ENCODE assay signal across 24 cellular contexts in the genomic region with DNA sequence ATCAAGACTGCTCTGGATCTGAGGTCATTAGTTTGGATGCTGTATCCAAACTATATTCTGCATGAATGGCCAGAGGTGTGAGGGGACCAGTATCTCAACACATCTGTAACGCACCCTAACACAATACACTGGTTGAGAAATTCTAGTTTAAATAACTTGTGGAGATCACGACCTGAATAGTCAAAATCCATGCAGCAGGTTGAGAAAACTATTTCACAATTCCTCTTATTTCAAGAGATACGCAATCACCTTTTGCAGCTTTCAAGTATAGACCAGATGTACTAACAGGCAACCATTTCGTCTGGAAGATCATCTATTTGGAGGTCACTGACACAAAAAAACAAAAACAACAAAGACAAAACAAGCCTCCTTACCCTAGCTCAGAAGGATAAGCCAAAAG.
"Had no signal": no experiment of that assay in that cellular context is flagged by ENCODE, and none has a peak within 500 bp of the region (broad histone marks: within the 10 kb centered on the region; RNA-seq: fewer than 3 reads in every experiment).

No MANE protein-coding gene starts in this region.

- H3K36me3 ChIP-seq: breast epithelium, ovary, prostate gland had no signal

- H3K27me3 ChIP-seq: breast epithelium, ovary, suprapubic skin, tibial artery had no signal

- H3K27ac ChIP-seq: breast epithelium, ovary, prostate gland, suprapubic skin, tibial artery, WERI-Rb-1 had no signal

- DNase-seq: activated CD4-positive, alpha-beta memory T cell treated with anti-CD3 and anti-CD28 coated beads for 36 hours; activated CD4-positive, alpha-beta T cell treated with anti-CD3 and anti-CD28 coated beads, Interleukin-2, amount 10 ng/mL, durations not matched to agents 24 days and 14 days; activated CD4-positive, CD25-positive, alpha-beta regulatory T cell treated with anti-CD3 and anti-CD28 coated beads, Interleukin-2, amount 50 U/mL, for 72 hours; activated CD8-positive, alpha-beta memory T cell treated with anti-CD3 and anti-CD28 coated beads, Interleukin-2, amount 50 U/mL, for 4 hours; activated naive CD8-positive, alpha-beta T cell treated with anti-CD3 and anti-CD28 coated beads, Interleukin-2, amount 50 U/mL, for 24 hours; activated T-cell treated with anti-CD3 and anti-CD28 coated beads, Interleukin-2, amount 50 U/mL, for 4 hours; amygdala; central memory CD4-positive, alpha-beta T cell; left ventricle myocardium superior; mammary epithelial cell; ovary; stimulated activated CD4-positive, alpha-beta T cell treated with anti-CD3 and anti-CD28 coated beads, Interleukin-15, amount 100 ng/mL, for 24 hours; stimulated activated CD4-positive, alpha-beta T cell treated with anti-CD3 and anti-CD28 coated beads, Interleukin-2, amount 100 ng/mL, for 24 hours; stimulated activated naive CD4-positive, alpha-beta T cell; T-helper 17 cell; T1000; tibial artery; WERI-Rb-1 had no signal

- ATAC-seq: activated naive CD8-positive, alpha-beta T cell treated with anti-CD3 and anti-CD28 coated beads, Interleukin-2, amount 50 U/mL, for 24 hours; activated T-cell treated with anti-CD3 and anti-CD28 coated beads, Interleukin-2, amount 50 U/mL, for 4 hours; activated T-helper 17 cell treated with anti-CD3 and anti-CD28 coated beads, Interleukin-2, amount 50 U/mL, for 72 hours; left ventricle myocardium superior; T-helper 17 cell had no signal

- H3K4me3 ChIP-seq: breast epithelium, ovary, prostate gland, suprapubic skin, tibial artery had no signal

- H3K4me3 Mint-ChIP-seq: activated CD4-positive, alpha-beta memory T cell treated with anti-CD3 and anti-CD28 coated beads for 36 hours; activated CD4-positive, alpha-beta T cell treated with anti-CD3 and anti-CD28 coated beads, Interleukin-2, amount 10 ng/mL, durations not matched to agents 24 days and 14 days; activated naive CD4-positive, alpha-beta T cell treated with anti-CD3 and anti-CD28 coated beads, Interleukin-2, amount 50 U/mL, for 24 hours; activated naive CD8-positive, alpha-beta T cell treated with anti-CD3 and anti-CD28 coated beads, Interleukin-2, amount 50 U/mL, for 24 hours; activated T-cell treated with anti-CD3 and anti-CD28 coated beads, Interleukin-2, amount 50 U/mL, for 4 hours; activated T-helper 17 cell treated with anti-CD3 and anti-CD28 coated beads, Interleukin-2, amount 50 U/mL, for 72 hours; nephron; T-helper 17 cell had no signal

- H3K9me3 ChIP-seq: breast epithelium, ovary, prostate gland, suprapubic skin, tibial artery had no signal

- H3K27ac Mint-ChIP-seq: activated CD4-positive, alpha-beta memory T cell treated with anti-CD3 and anti-CD28 coated beads for 36 hours; activated CD4-positive, alpha-beta T cell treated with anti-CD3 and anti-CD28 coated beads, Interleukin-2, amount 10 ng/mL, durations not matched to agents 24 days and 14 days; activated naive CD4-positive, alpha-beta T cell treated with anti-CD3 and anti-CD28 coated beads, Interleukin-2, amount 50 U/mL, for 24 hours; activated naive CD8-positive, alpha-beta T cell treated with anti-CD3 and anti-CD28 coated beads, Interleukin-2, amount 50 U/mL, for 24 hours; activated T-helper 17 cell treated with anti-CD3 and anti-CD28 coated beads, Interleukin-2, amount 50 U/mL, for 72 hours had no signal

- H3K27me3 Mint-ChIP-seq: activated CD4-positive, alpha-beta memory T cell treated with anti-CD3 and anti-CD28 coated beads for 36 hours; activated CD4-positive, alpha-beta T cell treated with anti-CD3 and anti-CD28 coated beads, Interleukin-2, amount 10 ng/mL, durations not matched to agents 24 days and 14 days; activated naive CD4-positive, alpha-beta T cell treated with anti-CD3 and anti-CD28 coated beads, Interleukin-2, amount 50 U/mL, for 24 hours; activated naive CD8-positive, alpha-beta T cell treated with anti-CD3 and anti-CD28 coated beads, Interleukin-2, amount 50 U/mL, for 24 hours; activated T-helper 17 cell treated with anti-CD3 and anti-CD28 coated beads, Interleukin-2, amount 50 U/mL, for 72 hours; T-helper 17 cell had no signal
